1 cellular context compared by ENCODE assay signal in the genomic region with DNA sequence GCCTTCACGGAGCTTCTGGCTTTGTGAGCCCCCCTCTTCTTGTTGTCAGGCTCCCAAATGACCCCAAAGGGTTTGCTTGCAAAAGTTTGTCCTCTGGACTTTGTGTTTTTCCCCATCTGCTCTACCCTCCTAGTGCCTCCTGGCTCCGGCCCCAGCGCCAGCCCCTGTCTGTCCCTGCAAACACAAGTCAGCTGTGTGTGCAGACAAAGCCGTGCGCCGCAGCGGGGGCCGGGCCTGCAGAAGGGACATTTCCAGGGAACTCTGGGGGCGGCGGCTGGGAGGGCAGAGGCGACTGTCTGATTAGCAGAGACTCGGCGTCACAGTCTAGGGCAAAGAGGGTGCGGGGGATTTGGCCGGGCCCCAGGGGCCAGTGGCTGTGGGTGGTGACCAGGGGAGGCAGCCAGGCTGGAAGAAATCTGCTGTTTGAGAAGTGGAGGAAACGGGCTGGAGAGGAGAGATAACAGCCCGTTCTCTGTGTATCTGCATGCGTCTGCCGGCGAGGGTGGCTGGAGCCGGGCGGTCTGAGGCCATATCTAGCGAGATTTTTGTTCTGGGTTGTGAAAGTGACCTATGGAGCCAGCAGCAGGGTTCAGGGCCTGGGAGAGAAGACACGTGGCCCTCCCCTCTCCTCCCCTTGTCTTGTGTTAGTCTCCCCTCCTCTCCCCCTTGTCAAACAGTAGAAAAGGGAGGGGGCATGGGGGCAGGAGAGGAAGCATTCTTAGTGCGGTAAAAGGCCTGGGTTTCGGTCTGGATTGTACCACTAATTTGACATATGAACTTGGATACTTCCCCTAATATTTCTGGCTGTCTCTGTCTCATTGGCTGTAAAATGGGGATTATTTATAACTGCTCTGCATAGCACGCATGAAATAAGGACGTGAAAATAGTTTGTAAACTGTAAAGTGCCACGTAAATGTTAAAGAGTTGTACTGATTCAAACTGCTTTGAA.
TF ChIP-seq lines count a peak whose summit lies in the region.

No MANE protein-coding gene starts in this region.

TF ChIP-seq in K562, 482 proteins besides CTCF, POLR2A, EP300 and RAD21 (continued from another document and continues in another):
- TF ChIP-seq, protein P1, sequence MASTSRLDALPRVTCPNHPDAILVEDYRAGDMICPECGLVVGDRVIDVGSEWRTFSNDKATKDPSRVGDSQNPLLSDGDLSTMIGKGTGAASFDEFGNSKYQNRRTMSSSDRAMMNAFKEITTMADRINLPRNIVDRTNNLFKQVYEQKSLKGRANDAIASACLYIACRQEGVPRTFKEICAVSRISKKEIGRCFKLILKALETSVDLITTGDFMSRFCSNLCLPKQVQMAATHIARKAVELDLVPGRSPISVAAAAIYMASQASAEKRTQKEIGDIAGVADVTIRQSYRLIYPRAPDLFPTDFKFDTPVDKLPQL (IDR thresholded peaks at IDR 0.05; ENCODE audit: extremely low read depth, insufficient read length): no peak
- no peak for TF ChIP-seq GTF2F1 (IDR thresholded peaks at IDR 0.05; ENCODE audit: low read depth, low read length)
- TF ChIP-seq ZNF696 (CRISPR knock-in tag; conservative IDR thresholded peaks at IDR 0.05): no peak
- TF ChIP-seq STAT5A (IDR thresholded peaks at IDR 0.05; ENCODE audit: borderline replicate concordance, low read length): peak; percentile 89
- no peak for TF ChIP-seq ARID2 (IDR thresholded peaks at IDR 0.05)
- TF ChIP-seq, protein P2, sequence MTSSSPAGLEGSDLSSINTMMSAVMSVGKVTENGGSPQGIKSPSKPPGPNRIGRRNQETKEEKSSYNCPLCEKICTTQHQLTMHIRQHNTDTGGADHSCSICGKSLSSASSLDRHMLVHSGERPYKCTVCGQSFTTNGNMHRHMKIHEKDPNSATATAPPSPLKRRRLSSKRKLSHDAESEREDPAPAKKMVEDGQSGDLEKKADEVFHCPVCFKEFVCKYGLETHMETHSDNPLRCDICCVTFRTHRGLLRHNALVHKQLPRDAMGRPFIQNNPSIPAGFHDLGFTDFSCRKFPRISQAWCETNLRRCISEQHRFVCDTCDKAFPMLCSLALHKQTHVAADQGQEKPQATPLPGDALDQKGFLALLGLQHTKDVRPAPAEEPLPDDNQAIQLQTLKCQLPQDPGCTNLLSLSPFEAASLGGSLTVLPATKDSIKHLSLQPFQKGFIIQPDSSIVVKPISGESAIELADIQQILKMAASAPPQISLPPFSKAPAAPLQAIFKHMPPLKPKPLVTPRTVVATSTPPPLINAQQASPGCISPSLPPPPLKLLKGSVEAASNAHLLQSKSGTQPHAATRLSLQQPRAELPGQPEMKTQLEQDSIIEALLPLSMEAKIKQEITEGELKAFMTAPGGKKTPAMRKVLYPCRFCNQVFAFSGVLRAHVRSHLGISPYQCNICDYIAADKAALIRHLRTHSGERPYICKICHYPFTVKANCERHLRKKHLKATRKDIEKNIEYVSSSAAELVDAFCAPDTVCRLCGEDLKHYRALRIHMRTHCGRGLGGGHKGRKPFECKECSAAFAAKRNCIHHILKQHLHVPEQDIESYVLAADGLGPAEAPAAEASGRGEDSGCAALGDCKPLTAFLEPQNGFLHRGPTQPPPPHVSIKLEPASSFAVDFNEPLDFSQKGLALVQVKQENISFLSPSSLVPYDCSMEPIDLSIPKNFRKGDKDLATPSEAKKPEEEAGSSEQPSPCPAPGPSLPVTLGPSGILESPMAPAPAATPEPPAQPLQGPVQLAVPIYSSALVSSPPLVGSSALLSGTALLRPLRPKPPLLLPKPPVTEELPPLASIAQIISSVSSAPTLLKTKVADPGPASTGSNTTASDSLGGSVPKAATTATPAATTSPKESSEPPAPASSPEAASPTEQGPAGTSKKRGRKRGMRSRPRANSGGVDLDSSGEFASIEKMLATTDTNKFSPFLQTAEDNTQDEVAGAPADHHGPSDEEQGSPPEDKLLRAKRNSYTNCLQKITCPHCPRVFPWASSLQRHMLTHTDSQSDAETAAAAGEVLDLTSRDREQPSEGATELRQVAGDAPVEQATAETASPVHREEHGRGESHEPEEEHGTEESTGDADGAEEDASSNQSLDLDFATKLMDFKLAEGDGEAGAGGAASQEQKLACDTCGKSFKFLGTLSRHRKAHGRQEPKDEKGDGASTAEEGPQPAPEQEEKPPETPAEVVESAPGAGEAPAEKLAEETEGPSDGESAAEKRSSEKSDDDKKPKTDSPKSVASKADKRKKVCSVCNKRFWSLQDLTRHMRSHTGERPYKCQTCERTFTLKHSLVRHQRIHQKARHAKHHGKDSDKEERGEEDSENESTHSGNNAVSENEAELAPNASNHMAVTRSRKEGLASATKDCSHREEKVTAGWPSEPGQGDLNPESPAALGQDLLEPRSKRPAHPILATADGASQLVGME (CRISPR knock-in tag; IDR thresholded peaks at IDR 0.05): no peak
- TF ChIP-seq CBFA2T3 (IDR thresholded peaks at IDR 0.05): peak; percentile 99
- no peak for TF ChIP-seq ZFP1 (CRISPR knock-in tag; IDR thresholded peaks at IDR 0.05)
- TF ChIP-seq, protein P3, sequence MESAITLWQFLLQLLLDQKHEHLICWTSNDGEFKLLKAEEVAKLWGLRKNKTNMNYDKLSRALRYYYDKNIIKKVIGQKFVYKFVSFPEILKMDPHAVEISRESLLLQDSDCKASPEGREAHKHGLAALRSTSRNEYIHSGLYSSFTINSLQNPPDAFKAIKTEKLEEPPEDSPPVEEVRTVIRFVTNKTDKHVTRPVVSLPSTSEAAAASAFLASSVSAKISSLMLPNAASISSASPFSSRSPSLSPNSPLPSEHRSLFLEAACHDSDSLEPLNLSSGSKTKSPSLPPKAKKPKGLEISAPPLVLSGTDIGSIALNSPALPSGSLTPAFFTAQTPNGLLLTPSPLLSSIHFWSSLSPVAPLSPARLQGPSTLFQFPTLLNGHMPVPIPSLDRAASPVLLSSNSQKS (CRISPR knock-in tag; IDR thresholded peaks at IDR 0.05): no peak
- no peak for TF ChIP-seq ZNF140 (CRISPR knock-in tag; IDR thresholded peaks at IDR 0.05)
- no peak for TF ChIP-seq ZBTB8A (IDR thresholded peaks at IDR 0.05; ENCODE audit: partially characterized antibody)
- TF ChIP-seq FOXA1 (IDR thresholded peaks at IDR 0.05; ENCODE audit: borderline replicate concordance): no peak
- no peak for TF ChIP-seq ZNF778 (CRISPR knock-in tag; IDR thresholded peaks at IDR 0.05)
- TF ChIP-seq NCOA2 (IDR thresholded peaks at IDR 0.05; ENCODE audit: partially characterized antibody in 2 of 2): peak in 1 of 2 experiments; percentile 84
- TF ChIP-seq, protein P4, sequence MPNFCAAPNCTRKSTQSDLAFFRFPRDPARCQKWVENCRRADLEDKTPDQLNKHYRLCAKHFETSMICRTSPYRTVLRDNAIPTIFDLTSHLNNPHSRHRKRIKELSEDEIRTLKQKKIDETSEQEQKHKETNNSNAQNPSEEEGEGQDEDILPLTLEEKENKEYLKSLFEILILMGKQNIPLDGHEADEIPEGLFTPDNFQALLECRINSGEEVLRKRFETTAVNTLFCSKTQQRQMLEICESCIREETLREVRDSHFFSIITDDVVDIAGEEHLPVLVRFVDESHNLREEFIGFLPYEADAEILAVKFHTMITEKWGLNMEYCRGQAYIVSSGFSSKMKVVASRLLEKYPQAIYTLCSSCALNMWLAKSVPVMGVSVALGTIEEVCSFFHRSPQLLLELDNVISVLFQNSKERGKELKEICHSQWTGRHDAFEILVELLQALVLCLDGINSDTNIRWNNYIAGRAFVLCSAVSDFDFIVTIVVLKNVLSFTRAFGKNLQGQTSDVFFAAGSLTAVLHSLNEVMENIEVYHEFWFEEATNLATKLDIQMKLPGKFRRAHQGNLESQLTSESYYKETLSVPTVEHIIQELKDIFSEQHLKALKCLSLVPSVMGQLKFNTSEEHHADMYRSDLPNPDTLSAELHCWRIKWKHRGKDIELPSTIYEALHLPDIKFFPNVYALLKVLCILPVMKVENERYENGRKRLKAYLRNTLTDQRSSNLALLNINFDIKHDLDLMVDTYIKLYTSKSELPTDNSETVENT (CRISPR knock-in tag; IDR thresholded peaks at IDR 0.05): no peak
- TF ChIP-seq ZC3H11A (IDR thresholded peaks at IDR 0.05; ENCODE audit: low read depth, low read length): no peak
- TF ChIP-seq SETDB1 (IDR thresholded peaks at IDR 0.05; ENCODE audit: low read length): no peak
- TF ChIP-seq CEBPG (CRISPR knock-in tag; IDR thresholded peaks at IDR 0.05): no peak
- TF ChIP-seq CEBPG (tag; conservative IDR thresholded peaks at IDR 0.05 in 1 of 2, IDR thresholded peaks at IDR 0.05 in 1 of 2): no peak; a peak in 1 of 4 replicates
- TF ChIP-seq RAD51 (IDR thresholded peaks at IDR 0.05; ENCODE audit: borderline replicate concordance, low read depth): peak; percentile 74
- no peak for TF ChIP-seq ZNF586 (CRISPR knock-in tag; conservative IDR thresholded peaks at IDR 0.05)
- no peak for TF ChIP-seq KLF13 (tag; IDR thresholded peaks at IDR 0.05; ENCODE audit: borderline replicate concordance, low read depth)
- TF ChIP-seq SMARCB1 (IDR thresholded peaks at IDR 0.05; ENCODE audit: insufficient read length, low read depth): no peak
- peak; percentile 34 for TF ChIP-seq MEIS2 (IDR thresholded peaks at IDR 0.05; ENCODE audit: partially characterized antibody)
- no peak for TF ChIP-seq BDP1 (IDR thresholded peaks at IDR 0.05; ENCODE audit: insufficient read depth, insufficient read length)
- no peak for TF ChIP-seq RBM34 (IDR thresholded peaks at IDR 0.05; ENCODE audit: borderline replicate concordance, insufficient read depth, low read length)
- TF ChIP-seq YY1 (IDR thresholded peaks at IDR 0.05; ENCODE audit: borderline replicate concordance in 1 of 3, control insufficient read depth in 1 of 3, extremely low read depth in 1 of 3, insufficient read depth in 3 of 3, insufficient read length in 1 of 3, insufficient replicate concordance in 2 of 3, low read depth in 1 of 3, low read length in 2 of 3): peak in 2 of 3 experiments; percentile 15 to 37
- TF ChIP-seq HNRNPK (IDR thresholded peaks at IDR 0.05; ENCODE audit: low read depth, low read length, poor library complexity, severe bottlenecking): no peak
- peak; percentile 57; the same call in 1 of the 2 replicates for TF ChIP-seq ZBED1 (IDR thresholded peaks at IDR 0.05)
- TF ChIP-seq, protein P5, sequence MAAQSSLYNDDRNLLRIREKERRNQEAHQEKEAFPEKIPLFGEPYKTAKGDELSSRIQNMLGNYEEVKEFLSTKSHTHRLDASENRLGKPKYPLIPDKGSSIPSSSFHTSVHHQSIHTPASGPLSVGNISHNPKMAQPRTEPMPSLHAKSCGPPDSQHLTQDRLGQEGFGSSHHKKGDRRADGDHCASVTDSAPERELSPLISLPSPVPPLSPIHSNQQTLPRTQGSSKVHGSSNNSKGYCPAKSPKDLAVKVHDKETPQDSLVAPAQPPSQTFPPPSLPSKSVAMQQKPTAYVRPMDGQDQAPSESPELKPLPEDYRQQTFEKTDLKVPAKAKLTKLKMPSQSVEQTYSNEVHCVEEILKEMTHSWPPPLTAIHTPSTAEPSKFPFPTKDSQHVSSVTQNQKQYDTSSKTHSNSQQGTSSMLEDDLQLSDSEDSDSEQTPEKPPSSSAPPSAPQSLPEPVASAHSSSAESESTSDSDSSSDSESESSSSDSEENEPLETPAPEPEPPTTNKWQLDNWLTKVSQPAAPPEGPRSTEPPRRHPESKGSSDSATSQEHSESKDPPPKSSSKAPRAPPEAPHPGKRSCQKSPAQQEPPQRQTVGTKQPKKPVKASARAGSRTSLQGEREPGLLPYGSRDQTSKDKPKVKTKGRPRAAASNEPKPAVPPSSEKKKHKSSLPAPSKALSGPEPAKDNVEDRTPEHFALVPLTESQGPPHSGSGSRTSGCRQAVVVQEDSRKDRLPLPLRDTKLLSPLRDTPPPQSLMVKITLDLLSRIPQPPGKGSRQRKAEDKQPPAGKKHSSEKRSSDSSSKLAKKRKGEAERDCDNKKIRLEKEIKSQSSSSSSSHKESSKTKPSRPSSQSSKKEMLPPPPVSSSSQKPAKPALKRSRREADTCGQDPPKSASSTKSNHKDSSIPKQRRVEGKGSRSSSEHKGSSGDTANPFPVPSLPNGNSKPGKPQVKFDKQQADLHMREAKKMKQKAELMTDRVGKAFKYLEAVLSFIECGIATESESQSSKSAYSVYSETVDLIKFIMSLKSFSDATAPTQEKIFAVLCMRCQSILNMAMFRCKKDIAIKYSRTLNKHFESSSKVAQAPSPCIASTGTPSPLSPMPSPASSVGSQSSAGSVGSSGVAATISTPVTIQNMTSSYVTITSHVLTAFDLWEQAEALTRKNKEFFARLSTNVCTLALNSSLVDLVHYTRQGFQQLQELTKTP (IDR thresholded peaks at IDR 0.05; ENCODE audit: low read depth in 1 of 2, partially characterized antibody in 2 of 2): peak in 1 of 2 experiments; percentile 75
- peak; percentile 98 for TF ChIP-seq CBFA2T2 (conservative IDR thresholded peaks at IDR 0.05)
- TF ChIP-seq YBX1 (IDR thresholded peaks at IDR 0.05): no peak
- TF ChIP-seq, protein P6, sequence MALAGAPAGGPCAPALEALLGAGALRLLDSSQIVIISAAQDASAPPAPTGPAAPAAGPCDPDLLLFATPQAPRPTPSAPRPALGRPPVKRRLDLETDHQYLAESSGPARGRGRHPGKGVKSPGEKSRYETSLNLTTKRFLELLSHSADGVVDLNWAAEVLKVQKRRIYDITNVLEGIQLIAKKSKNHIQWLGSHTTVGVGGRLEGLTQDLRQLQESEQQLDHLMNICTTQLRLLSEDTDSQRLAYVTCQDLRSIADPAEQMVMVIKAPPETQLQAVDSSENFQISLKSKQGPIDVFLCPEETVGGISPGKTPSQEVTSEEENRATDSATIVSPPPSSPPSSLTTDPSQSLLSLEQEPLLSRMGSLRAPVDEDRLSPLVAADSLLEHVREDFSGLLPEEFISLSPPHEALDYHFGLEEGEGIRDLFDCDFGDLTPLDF (CRISPR knock-in tag; IDR thresholded peaks at IDR 0.05): no peak
- TF ChIP-seq, protein P7, sequence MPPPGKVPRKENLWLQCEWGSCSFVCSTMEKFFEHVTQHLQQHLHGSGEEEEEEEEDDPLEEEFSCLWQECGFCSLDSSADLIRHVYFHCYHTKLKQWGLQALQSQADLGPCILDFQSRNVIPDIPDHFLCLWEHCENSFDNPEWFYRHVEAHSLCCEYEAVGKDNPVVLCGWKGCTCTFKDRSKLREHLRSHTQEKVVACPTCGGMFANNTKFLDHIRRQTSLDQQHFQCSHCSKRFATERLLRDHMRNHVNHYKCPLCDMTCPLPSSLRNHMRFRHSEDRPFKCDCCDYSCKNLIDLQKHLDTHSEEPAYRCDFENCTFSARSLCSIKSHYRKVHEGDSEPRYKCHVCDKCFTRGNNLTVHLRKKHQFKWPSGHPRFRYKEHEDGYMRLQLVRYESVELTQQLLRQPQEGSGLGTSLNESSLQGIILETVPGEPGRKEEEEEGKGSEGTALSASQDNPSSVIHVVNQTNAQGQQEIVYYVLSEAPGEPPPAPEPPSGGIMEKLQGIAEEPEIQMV (tag; conservative IDR thresholded peaks at IDR 0.05; ENCODE audit: low read depth): no peak
